ENCODE assay signal across 13 cellular contexts in genomic region chr10:77872151-77872946, GRCh38. TPM values are rescaled to one million over a fixed set of nuclear protein-coding genes. Genes with fewer than 3 reads are reported as not detected.
DNase-seq lines count a peak whose midpoint lies in the region; ATAC-seq and TF ChIP-seq lines count a peak whose summit lies in the region.
"Had no signal": no experiment of that assay in that cellular context is flagged by ENCODE, and none has a peak within 500 bp of the region (broad histone marks: within the 10 kb centered on the region; RNA-seq: fewer than 3 reads in every experiment).

No MANE protein-coding gene starts in this region.

- H3K79me2 ChIP-seq in HCT116 (ENCODE audit: insufficient read depth, low read length), result peaks cover 42% of the 10 kb centered on the region

- CTCF ChIA-PET in HCT116 (lab: Charles Lee), result interaction anchor here (2.8 kb wide), 1 partner anchor 18 kb away, joined by 18 read pairs; no protein-coding TSS in a partner anchor

- H3K4me3 ChIP-seq in HCT116 (replicated peaks in 1 of 2; ENCODE audit: low read depth in 1 of 2, low read length in 2 of 2) (no peak overlapping the region), skin epidermis (no peak overlapping the region)
- H3K4me3 ChIP-seq: SJSA1, smooth muscle cell had no signal

- DNase-seq in HCT116 (ENCODE audit: low read depth, low spot score) (no peak), inferior parietal cortex (ENCODE audit: extremely low spot score) (peak; percentile 84), NK-92 (lab: John Stamatoyannopoulos, UW; ENCODE audit: unreplicated experiment) (no peak), DMS79 (lab: John Stamatoyannopoulos, UW) (no peak)
- DNase-seq in central memory CD8-positive, alpha-beta T cell (ENCODE audit: low spot score in 2 of 2), result no peak
- DNase-seq: activated CD8-positive, alpha-beta memory T cell treated with anti-CD3 and anti-CD28 coated beads for 24 hours; NCI-H146 had no signal

- H3K27ac Mint-ChIP-seq in central memory CD8-positive, alpha-beta T cell (ENCODE audit: low read depth), result peak overlapping the region; percentile 77

- ATAC-seq in HCT116, result no peak
- ATAC-seq in central memory CD8-positive, alpha-beta T cell (replicated peaks; ENCODE audit: extremely low read depth, poor library complexity, severe bottlenecking), result no peak
- no peak for ATAC-seq in HG03196 (IDR thresholded peaks at IDR 0.05; ENCODE audit: unreplicated experiment)
- no peak for ATAC-seq in HG03442 (IDR thresholded peaks at IDR 0.05; ENCODE audit: unreplicated experiment)

- TSS peak; percentile 22 for BruUV-seq in HCT116 (replicated peaks; lab: Mats Ljungman, UMichigan)

- no peaks in the 10 kb centered on the region for H3K9me3 ChIP-seq in HCT116 (ENCODE audit: control insufficient read depth in 1 of 2, insufficient read depth in 1 of 2, low read depth in 1 of 2, low read length in 2 of 2)
- H3K9me3 ChIP-seq: SJSA1 had no signal

- POLR2A ChIA-PET in HCT116 (lab: Charles Lee), result interaction anchor here (1.4 kb wide), 1 partner anchor 9 kb away, joined by 5 read pairs; no protein-coding TSS in a partner anchor

- H3K9me2 ChIP-seq in HCT116 (ENCODE audit: insufficient read depth), result no peaks in the 10 kb centered on the region

- no peak overlapping the region for H3K4me3 Mint-ChIP-seq in central memory CD8-positive, alpha-beta T cell

- RAD21 ChIA-PET in HCT116 (lab: Charles Lee; ENCODE audit: low non-redundant PET in 1 of 2, low total read pairs in 2 of 2, uncharacterized antibody in 2 of 2, unreplicated experiment in 2 of 2), result no interaction called here

- H3K27me3 Mint-ChIP-seq in central memory CD8-positive, alpha-beta T cell, result no peaks in the 10 kb centered on the region

- peaks cover 31% of the 10 kb centered on the region for H3K4me1 Mint-ChIP-seq in central memory CD8-positive, alpha-beta T cell

- H4K20me1 ChIP-seq in HCT116 (ENCODE audit: insufficient read depth), result no peaks in the 10 kb centered on the region

- no peak overlapping the region for H3K9ac ChIP-seq in HCT116 (ENCODE audit: low read length)

- peaks cover 7% of the 10 kb centered on the region for H3K36me3 Mint-ChIP-seq in central memory CD8-positive, alpha-beta T cell (ENCODE audit: insufficient read depth)

- peaks cover 25 to 43% of the 10 kb centered on the region in 2 experiments for H3K4me1 ChIP-seq in HCT116 (ENCODE audit: control insufficient read depth in 1 of 2, insufficient read depth in 2 of 2, low read length in 2 of 2)

- TF ChIP-seq POLR2A in HCT116 (IDR thresholded peaks at IDR 0.05; ENCODE audit: borderline replicate concordance, extremely low read depth, insufficient read depth, insufficient read length), result no peak

- TF ChIP-seq CTCF in HCT116 (IDR thresholded peaks at IDR 0.05 in 2 of 3, conservative IDR thresholded peaks at IDR 0.05 in 1 of 3; ENCODE audit: borderline replicate concordance in 1 of 3, insufficient read depth in 1 of 3, low read depth in 2 of 3, low read length in 2 of 3), result no peak

- no peaks in the 10 kb centered on the region for H3K9me3 Mint-ChIP-seq in central memory CD8-positive, alpha-beta T cell

- TF ChIP-seq RAD21 in HCT116 (IDR thresholded peaks at IDR 0.05; ENCODE audit: low read depth), result no peak

- H3K27ac ChIP-seq in HCT116 (ENCODE audit: low read depth, low read length) (no peak overlapping the region; the same call in 1 of the 2 replicates), skin epidermis (peak overlapping the region in 13 of 21 experiments; percentile 50 to 90 (median 78))
- H3K27ac ChIP-seq: HL-60, SJSA1 had no signal

- H2AFZ ChIP-seq in HCT116 (ENCODE audit: low read depth, low read length, poor library complexity, severe bottlenecking), result no peak overlapping the region

- no peaks in the 10 kb centered on the region for H3K36me3 ChIP-seq in HCT116 (ENCODE audit: control insufficient read depth in 1 of 2, insufficient read depth in 2 of 2, low read length in 2 of 2)

- no peak overlapping the region for H3K4me2 ChIP-seq in HCT116 (ENCODE audit: low read length)
- H3K4me2 ChIP-seq: smooth muscle cell had no signal

- intact Hi-C loops in HCT116 (cut with micrococcal nuclease), result no loop called here

- H3K27me3 ChIP-seq in HCT116 (ENCODE audit: insufficient read depth, low read length), result no peaks in the 10 kb centered on the region
- H3K27me3 ChIP-seq: SJSA1 had no signal

TF ChIP-seq in HCT116, 20 proteins besides CTCF, POLR2A, EP300 and RAD21:
- TF ChIP-seq CEBPB (IDR thresholded peaks at IDR 0.05; ENCODE audit: low read depth) (no peak), SP1 (IDR thresholded peaks at IDR 0.05; ENCODE audit: low read depth) (no peak)
- TF ChIP-seq, protein P1, sequence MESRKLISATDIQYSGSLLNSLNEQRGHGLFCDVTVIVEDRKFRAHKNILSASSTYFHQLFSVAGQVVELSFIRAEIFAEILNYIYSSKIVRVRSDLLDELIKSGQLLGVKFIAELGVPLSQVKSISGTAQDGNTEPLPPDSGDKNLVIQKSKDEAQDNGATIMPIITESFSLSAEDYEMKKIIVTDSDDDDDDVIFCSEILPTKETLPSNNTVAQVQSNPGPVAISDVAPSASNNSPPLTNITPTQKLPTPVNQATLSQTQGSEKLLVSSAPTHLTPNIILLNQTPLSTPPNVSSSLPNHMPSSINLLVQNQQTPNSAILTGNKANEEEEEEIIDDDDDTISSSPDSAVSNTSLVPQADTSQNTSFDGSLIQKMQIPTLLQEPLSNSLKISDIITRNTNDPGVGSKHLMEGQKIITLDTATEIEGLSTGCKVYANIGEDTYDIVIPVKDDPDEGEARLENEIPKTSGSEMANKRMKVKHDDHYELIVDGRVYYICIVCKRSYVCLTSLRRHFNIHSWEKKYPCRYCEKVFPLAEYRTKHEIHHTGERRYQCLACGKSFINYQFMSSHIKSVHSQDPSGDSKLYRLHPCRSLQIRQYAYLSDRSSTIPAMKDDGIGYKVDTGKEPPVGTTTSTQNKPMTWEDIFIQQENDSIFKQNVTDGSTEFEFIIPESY (IDR thresholded peaks at IDR 0.05; ENCODE audit: extremely low read depth, insufficient replicate concordance, low read length), result no peak

RNA-seq across cellular contexts. Expression of gene DLG5, which starts 54.2 kb away (rescaled TPM):
- 44.8 TPM for total RNA-seq in HCT116 (2021; ENCODE audit: unreplicated experiment)
- polyA plus RNA-seq in HCT116 (2012), result 39.1 and 44.3 TPM in 2 replicates
